Comparison of ENCODE assay signal across 8 cellular contexts in genomic region chr10:8056891-8057331, GRCh38. TPM values are rescaled to one million over a fixed set of nuclear protein-coding genes. Genes with fewer than 3 reads are reported as not detected.
A peak's percentile ranks its signal among the peaks of the same experiment; 100 is the strongest.
DNase-seq lines count a peak whose midpoint lies in the region; ATAC-seq and TF ChIP-seq lines count a peak whose summit lies in the region.

No MANE protein-coding gene starts in this region.

- H3K4me3 ChIP-seq in right lobe of liver (peak overlapping the region in 1 of 3 donors; percentile 1), gastroesophageal sphincter (no peak overlapping the region)

- peak overlapping the region; percentile 34 to 57 (median 36) for H3K27ac ChIP-seq in right lobe of liver
- H3K27ac ChIP-seq in gastroesophageal sphincter, result no peak overlapping the region

- TF ChIP-seq CTCF in right lobe of liver (IDR thresholded peaks at IDR 0.05) (no peak), gastroesophageal sphincter (IDR thresholded peaks at IDR 0.05) (no peak)

- peak; percentile 39 for TF ChIP-seq POLR2A in GM18505 (IDR thresholded peaks at IDR 0.05; ENCODE audit: borderline replicate concordance, extremely low read depth, insufficient read depth, insufficient read length)
- TF ChIP-seq POLR2A in right lobe of liver (IDR thresholded peaks at IDR 0.05), result no peak
- no peak for TF ChIP-seq POLR2A in gastroesophageal sphincter (IDR thresholded peaks at IDR 0.05)

- H3K4me1 ChIP-seq in right lobe of liver, result peaks cover 0 to 16% (median 5%) of the 10 kb centered on the region in 4 donors
- H3K4me1 ChIP-seq in gastroesophageal sphincter, result peaks cover 0 to 43% (median 21%) of the 10 kb centered on the region in 3 donors

- 18% methylated on average over 7 of the region's 13 CpGs for WGBS in right lobe of liver (ENCODE audit: insufficient coverage, low coverage, low lambda C conversion rate, missing lambda C conversion rate)
- WGBS in gastroesophageal sphincter (ENCODE audit: low coverage in 1 of 2), 2 donors, result 56 to 70% methylated on average over 12 to 13 of the region's 13 CpGs

- intact Hi-C loops in right lobe of liver (cut with DNase I), result no loop called here

- peaks cover 2 to 8% of the 10 kb centered on the region in 2 donors for H3K27me3 ChIP-seq in right lobe of liver
- peaks cover 98% of the 10 kb centered on the region for H3K27me3 ChIP-seq in gastroesophageal sphincter

- no peak for TF ChIP-seq EP300 in gastroesophageal sphincter (IDR thresholded peaks at IDR 0.05)

- H3K36me3 ChIP-seq in right lobe of liver, result no peaks in the 10 kb centered on the region
- no peaks in the 10 kb centered on the region for H3K36me3 ChIP-seq in gastroesophageal sphincter

- ATAC-seq in GM18505 (IDR thresholded peaks at IDR 0.05; ENCODE audit: unreplicated experiment) (peak; percentile 16), HG02642 (IDR thresholded peaks at IDR 0.05; ENCODE audit: poor library complexity, unreplicated experiment) (peak; percentile 20), right lobe of liver (peak in 2 of 4 donors; percentile 1 to 7), gastroesophageal sphincter (no peak)

- H3K9me3 ChIP-seq in right lobe of liver (no peaks in the 10 kb centered on the region), gastroesophageal sphincter (no peaks in the 10 kb centered on the region)

- DNase-seq in activated CD4-positive, alpha-beta T cell treated with anti-CD3 and anti-CD28 coated beads, Interleukin-2, amount 50 U/mL, for 1 hour, result peak; percentile 55
- DNase-seq in right lobe of liver (no peak), LoVo (ENCODE audit: low spot score) (no peak), cerebellar cortex (ENCODE audit: low spot score) (no peak), CD1c-positive myeloid dendritic cell (ENCODE audit: extremely low spot score) (no peak)

RNA-seq across cellular contexts. Expression of gene GATA3, which starts 2.4 kb away (rescaled TPM):
- total RNA-seq in right lobe of liver, result 1 to 10 TPM in 1 of 6 experiments, under 1 TPM in 4, not detected in 1; 0.26 to 1.0 (median 0.53) TPM
- under 1 TPM in 1 of 4 donors, not detected in 3; 0.35 TPM for total RNA-seq in gastroesophageal sphincter

Comparison
In these comparisons a context has a peak if more than half of its experiments do, and no peak if none do; other contexts are left out.
1. H3K27ac ChIP-seq: peak in right lobe of liver (3 of 3); none in gastroesophageal sphincter (0 of 4).